15 cellular contexts compared by ENCODE assay signal in genomic region chr18:51400721-51401120, GRCh38.
"Had no signal": no experiment of that assay in that cellular context is flagged by ENCODE, and none has a peak within 500 bp of the region (broad histone marks: within the 10 kb centered on the region; RNA-seq: fewer than 3 reads in every experiment).

No MANE protein-coding gene starts in this region.

- H3K4me3 ChIP-seq: esophagus squamous epithelium, mucosa of descending colon, thoracic aorta, transverse colon had no signal

- H3K4me1 ChIP-seq: esophagus squamous epithelium, transverse colon had no signal

- DNase-seq: cerebellar nuclear complex; esophagus squamous epithelium; foreskin melanocyte; head of caudate nucleus; kidney glomerular epithelial cell; mucosa of descending colon; naive thymus-derived CD8-positive, alpha-beta T cell; right cardiac atrium; stimulated activated CD4-positive, alpha-beta T cell treated with anti-CD3 and anti-CD28 coated beads, Interleukin-2, amount 100 ng/mL, for 24 hours; stimulated activated CD4-positive, alpha-beta T cell treated with anti-CD3 and anti-CD28 coated beads, Interleukin-4, amount 100 ng/mL, for 4 hours; stimulated activated naive B cell treated with anti-CD40 and anti-IgM and Interleukin-4, amounts not matched to agents 10 μg/mL and 1 μg/mL and 100 μg/mL, for 72 hours; stimulated activated naive CD8-positive, alpha-beta T cell treated with anti-CD3 and anti-CD28 coated beads, Interleukin-15, amount 100 ng/mL, for 72 hours; transverse colon had no signal

- H3K27me3 ChIP-seq: esophagus squamous epithelium, neutrophil, transverse colon had no signal

- H3K36me3 ChIP-seq: esophagus squamous epithelium, neutrophil, thoracic aorta, transverse colon had no signal

- H3K9me3 ChIP-seq: esophagus squamous epithelium, mucosa of descending colon, neutrophil, thoracic aorta, transverse colon had no signal

- H3K27ac ChIP-seq: esophagus squamous epithelium, neutrophil, thoracic aorta, transverse colon had no signal
